ENCODE assay signal across 25 cellular contexts in the genomic region with DNA sequence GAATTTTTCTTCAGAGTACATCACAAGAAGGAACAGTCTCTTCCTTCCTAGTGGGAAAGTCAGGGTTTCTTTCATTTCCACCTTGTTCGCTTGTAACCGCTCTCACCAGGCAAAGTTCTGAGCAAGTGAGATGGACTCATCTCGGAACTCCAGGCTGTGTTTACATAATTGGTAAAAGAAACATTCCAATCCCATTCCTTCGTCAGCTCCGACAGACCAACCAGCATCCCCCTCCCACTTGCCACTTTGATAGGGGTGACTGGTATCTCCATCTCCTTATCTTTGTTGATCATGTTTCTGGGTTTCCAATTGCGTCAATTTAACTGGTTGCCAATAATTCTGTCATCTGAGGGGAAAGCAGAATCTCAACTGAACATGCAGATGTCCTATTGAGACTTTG. TPM values are rescaled to one million over a fixed set of nuclear protein-coding genes. Genes with fewer than 3 reads are reported as not detected.
A peak's percentile ranks its signal among the peaks of the same experiment; 100 is the strongest.
DNase-seq lines count a peak whose midpoint lies in the region; ATAC-seq, FAIRE-seq and TF ChIP-seq lines count a peak whose summit lies in the region.
"Had no signal": no experiment of that assay in that cellular context is flagged by ENCODE, and none has a peak within 500 bp of the region (broad histone marks: within the 10 kb centered on the region; RNA-seq: fewer than 3 reads in every experiment).

No MANE protein-coding gene starts in this region.

- no peaks in the 10 kb centered on the region for H3K4me1 ChIP-seq in A549
- H3K4me1 ChIP-seq in gastroesophageal sphincter, result no peaks in the 10 kb centered on the region

- no peaks in the 10 kb centered on the region for H3K4me1 Mint-ChIP-seq in effector memory CD8-positive, alpha-beta T cell (ENCODE audit: low read depth in 2 of 2)

- H3K4me3 Mint-ChIP-seq in effector memory CD8-positive, alpha-beta T cell, result no peak overlapping the region

- H3K9me3 Mint-ChIP-seq in activated naive CD4-positive, alpha-beta T cell treated with anti-CD3 and anti-CD28 coated beads, Interleukin-2, amount 50 U/mL, for 72 hours, result peaks cover 0 to 4% of the 10 kb centered on the region in 2 donors
- H3K9me3 Mint-ChIP-seq in effector memory CD8-positive, alpha-beta T cell, result peaks cover 0 to 2% of the 10 kb centered on the region in 2 donors

- POLR2A ChIA-PET in A549 (lab: Yijun Ruan, JAX), result no interaction called here

- no peak for TF ChIP-seq POLR2A in A549 (IDR thresholded peaks at IDR 0.05; ENCODE audit: low read length)
- no peak for TF ChIP-seq POLR2A in gastroesophageal sphincter (IDR thresholded peaks at IDR 0.05)

- H3K27ac Mint-ChIP-seq in activated naive CD4-positive, alpha-beta T cell treated with anti-CD3 and anti-CD28 coated beads, Interleukin-2, amount 50 U/mL, for 72 hours, result no peak overlapping the region
- no peak overlapping the region for H3K27ac Mint-ChIP-seq in effector memory CD8-positive, alpha-beta T cell

- TF ChIP-seq RAD21 in A549 (conservative IDR thresholded peaks at IDR 0.05 in 1 of 2, IDR thresholded peaks at IDR 0.05 in 1 of 2), result no peak

- ATAC-seq in A549, result no peak
- no peak for ATAC-seq in gastroesophageal sphincter
- ATAC-seq in activated naive CD4-positive, alpha-beta T cell treated with anti-CD3 and anti-CD28 coated beads, Interleukin-2, amount 50 U/mL, for 72 hours, result no peak
- no peak for ATAC-seq in effector memory CD8-positive, alpha-beta T cell (replicated peaks)

- H3K9me3 ChIP-seq in A549 (peaks cover 13% of the 10 kb centered on the region; the same call in 1 of the 3 replicates), gastroesophageal sphincter (peaks cover 0 to 22% (median 0%) of the 10 kb centered on the region in 3 donors)

- H3K27ac ChIP-seq in A549 (no peak overlapping the region), gastroesophageal sphincter (no peak overlapping the region)
- H3K27ac ChIP-seq: 22Rv1, C4-2B had no signal

- H3K4me3 ChIP-seq in A549 (no peak overlapping the region), choroid plexus epithelial cell (ENCODE audit: low read depth, low read length) (no peak overlapping the region), gastroesophageal sphincter (no peak overlapping the region)
- H3K4me3 ChIP-seq: MG63 had no signal

- peaks cover 10% of the 10 kb centered on the region for H3K27me3 ChIP-seq in gastroesophageal sphincter
- H3K27me3 ChIP-seq: MG63 had no signal

- peak; percentile 43 for FAIRE-seq in A549 (lab: Jason Lieb, UNC)
- FAIRE-seq: D721Med, GM12892 had no signal

- TF ChIP-seq CTCF in A549 (IDR thresholded peaks at IDR 0.05) (no peak), choroid plexus epithelial cell (conservative IDR thresholded peaks at IDR 0.05; ENCODE audit: low read depth, low read length) (no peak), gastroesophageal sphincter (IDR thresholded peaks at IDR 0.05) (no peak)

- WGBS in A549 (ENCODE audit: missing lambda C conversion rate), result 38% methylated on average over 6 of the region's 6 CpGs
- 19 to 26% methylated on average over 5 to 6 of the region's 6 CpGs for WGBS in gastroesophageal sphincter (ENCODE audit: low coverage in 1 of 2), 2 donors

- H3K27me3 Mint-ChIP-seq in effector memory CD8-positive, alpha-beta T cell, result peaks cover 28% of the 10 kb centered on the region in 2 donors

- H3K36me3 ChIP-seq in gastroesophageal sphincter, result no peaks in the 10 kb centered on the region
- H3K36me3 ChIP-seq: MG63 had no signal

- no peak for TF ChIP-seq EP300 in A549 (IDR thresholded peaks at IDR 0.05)
- TF ChIP-seq EP300 in gastroesophageal sphincter (IDR thresholded peaks at IDR 0.05), result no peak

- H3K4me2 ChIP-seq in A549, result no peak overlapping the region

- CTCF ChIA-PET in A549 (lab: Yijun Ruan, JAX), result no interaction called here

- DNase-seq in A549 (ENCODE audit: low read depth in 1 of 2, low spot score in 1 of 2) (peak in 1 of 2 experiments; percentile 9), ELR (ENCODE audit: low read depth) (peak; percentile 40), choroid plexus epithelial cell (ENCODE audit: low read depth) (peak; percentile 70), kidney glomerular epithelial cell (lab: John Stamatoyannopoulos, UW) (peak; percentile 57), 8988T (no peak)
- DNase-seq in activated naive CD4-positive, alpha-beta T cell treated with anti-CD3 and anti-CD28 coated beads, Interleukin-2, amount 50 U/mL, for 72 hours (ENCODE audit: low spot score in 2 of 2), result no peak
- no peak for DNase-seq in effector memory CD8-positive, alpha-beta T cell
- DNase-seq: DMS53, GOT3, HCEC 1CT, Kasumi-1, MG63, NCI-H1417, NCI-H1694 treated with DMSO at 0.1 percent for 48 hours, NCI-H2081 treated with DMSO at 0.1 percent for 48 hours, NCI-H2171 treated with DMSO at 0.1 percent for 48 hours, NCI-H524 treated with DMSO at 0.1 percent for 48 hours, NCI-H82, OCI-M1, Right ventricle myocardium superior had no signal

- no peaks in the 10 kb centered on the region for H3K36me3 Mint-ChIP-seq in activated naive CD4-positive, alpha-beta T cell treated with anti-CD3 and anti-CD28 coated beads, Interleukin-2, amount 50 U/mL, for 72 hours
- no peaks in the 10 kb centered on the region for H3K36me3 Mint-ChIP-seq in effector memory CD8-positive, alpha-beta T cell (ENCODE audit: insufficient read depth)

TF ChIP-seq in A549, 52 proteins besides CTCF, POLR2A, EP300 and RAD21:
- no peak for TF ChIP-seq RNF2 (IDR thresholded peaks at IDR 0.05; ENCODE audit: borderline replicate concordance, low read depth)
- TF ChIP-seq CHD4 (IDR thresholded peaks at IDR 0.05; ENCODE audit: borderline replicate concordance), result no peak
- no peak for TF ChIP-seq POLR2AphosphoS2 (conservative IDR thresholded peaks at IDR 0.05; ENCODE audit: low read length)
- TF ChIP-seq ZFP36 (IDR thresholded peaks at IDR 0.05; ENCODE audit: borderline replicate concordance, partially characterized antibody), result no peak
- TF ChIP-seq TFCP2L1 (CRISPR knock-in tag; IDR thresholded peaks at IDR 0.05), result no peak
- TF ChIP-seq TP53 (CRISPR knock-in tag; IDR thresholded peaks at IDR 0.05), result no peak
- TF ChIP-seq ZNF302 (CRISPR knock-in tag; IDR thresholded peaks at IDR 0.05), result no peak
- no peak for TF ChIP-seq NPAS2 (CRISPR knock-in tag; IDR thresholded peaks at IDR 0.05; ENCODE audit: borderline replicate concordance)
- TF ChIP-seq ZSCAN20 (CRISPR knock-in tag; IDR thresholded peaks at IDR 0.05), result no peak
- no peak for TF ChIP-seq MAZ (IDR thresholded peaks at IDR 0.05; ENCODE audit: borderline replicate concordance, low read depth, low read length)
TF ChIP-seq in A549: peak in this region for 0.

RNA-seq across cellular contexts. Expression of a gene that starts 36.8 kb away (rescaled TPM):
- polyA plus RNA-seq in A549 (2011; rRNA removed) (2.5 and 2.7 TPM in 2 replicates), A549 (2017; fragmentation: RNase III; extraction: RNeasy Plus Mini Kit Qiagen cat#74134 plus additional on column Dnase treatment) (1.4 to 2.0 TPM (median 1.8 TPM) in 3 replicates)
- polyA plus RNA-seq in A549 (2012; cell fraction: cytosol; rRNA removed), result 0.70 and 0.88 TPM in 2 replicates
- polyA plus RNA-seq in A549 (2012; cell fraction: nucleus; rRNA removed), result 1.0 and 1.4 TPM in 2 replicates
- 1.3 and 1.6 TPM in 2 replicates for polyA minus RNA-seq in A549 (2011; rRNA and poly(A)+ RNA removed)
- 10 to 100 TPM; 11.1 to 30.3 (median 17.8) TPM for total RNA-seq in gastroesophageal sphincter
- total RNA-seq in activated naive CD4-positive, alpha-beta T cell treated with anti-CD3 and anti-CD28 coated beads, Interleukin-2, amount 50 U/mL, for 72 hours, result 1 to 10 TPM; 1.3 to 4.4 TPM

Comparison
In these comparisons a context has a peak if more than half of its experiments do, and no peak if none do; other contexts are left out.
1. DNase-seq: peak in ELR (single experiment), choroid plexus epithelial cell (single experiment) and kidney glomerular epithelial cell (single experiment); none in 8988T (single experiment), activated naive CD4-positive, alpha-beta T cell treated with anti-CD3 and anti-CD28 coated beads, Interleukin-2, amount 50 U/mL, for 72 hours (0 of 2) and effector memory CD8-positive, alpha-beta T cell (0 of 3).